ENCODE assay signal across 1 cellular context in the genomic region with DNA sequence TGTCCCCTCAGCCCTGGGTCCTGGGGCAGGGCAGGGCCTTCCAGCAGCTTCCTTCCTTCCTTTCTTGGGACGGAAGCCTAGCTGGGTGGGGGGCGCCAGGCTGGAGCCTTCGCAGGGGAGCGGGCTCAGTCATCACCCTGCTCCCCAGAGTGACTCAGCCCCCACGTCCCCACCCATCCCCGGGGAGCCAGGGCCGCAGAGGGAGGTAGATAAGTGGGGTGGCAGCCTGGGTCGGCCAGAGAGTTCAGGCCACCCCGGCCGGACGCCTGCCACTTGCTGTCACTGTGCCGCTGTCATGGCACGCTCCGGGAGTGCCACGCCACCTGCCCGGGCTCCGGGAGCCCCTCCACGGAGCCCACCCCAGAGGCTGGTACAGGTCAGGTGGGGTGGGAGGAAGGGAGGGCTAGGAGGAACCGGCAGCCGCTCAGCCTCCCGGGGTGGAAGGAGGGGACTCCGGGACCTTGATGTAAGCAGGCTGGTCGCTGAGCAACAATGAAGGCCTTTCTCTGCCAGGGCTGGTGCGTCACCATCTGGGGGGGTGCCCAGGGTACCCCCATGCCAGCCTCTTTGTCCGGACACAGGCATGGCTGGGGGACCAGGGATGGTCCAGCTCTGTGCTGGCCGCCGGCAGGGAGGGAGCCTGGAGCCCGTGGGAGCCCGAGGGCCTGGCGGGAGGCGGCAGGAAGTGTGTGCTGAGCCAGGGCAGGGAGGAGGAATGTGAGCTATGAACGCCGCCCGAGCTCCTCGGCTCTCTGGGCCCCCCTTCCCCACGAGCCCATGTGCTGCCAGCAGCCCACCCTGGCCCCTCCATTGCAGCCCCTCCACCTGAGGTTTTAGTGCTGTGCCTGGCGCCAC.
A peak's percentile ranks its signal among the peaks of the same experiment; 100 is the strongest.
TF ChIP-seq lines count a peak whose summit lies in the region.

No MANE protein-coding gene starts in this region.

TF ChIP-seq in endothelial cell of umbilical vein, 7 proteins besides CTCF, POLR2A, EP300 and RAD21:
- peak; percentile 41 for TF ChIP-seq POLR2AphosphoS5 (IDR thresholded peaks at IDR 0.05; ENCODE audit: insufficient read depth, low read depth, low read length)
- TF ChIP-seq JUN (IDR thresholded peaks at IDR 0.05; ENCODE audit: borderline replicate concordance, insufficient read depth, insufficient read length, low read depth), result no peak
- no peak for TF ChIP-seq EZH2 (IDR thresholded peaks at IDR 0.05; ENCODE audit: borderline replicate concordance, low read depth, low read length, severe bottlenecking)
- TF ChIP-seq MYC (IDR thresholded peaks at IDR 0.05; ENCODE audit: low read depth, low read length), result no peak
- TF ChIP-seq, protein P1, sequence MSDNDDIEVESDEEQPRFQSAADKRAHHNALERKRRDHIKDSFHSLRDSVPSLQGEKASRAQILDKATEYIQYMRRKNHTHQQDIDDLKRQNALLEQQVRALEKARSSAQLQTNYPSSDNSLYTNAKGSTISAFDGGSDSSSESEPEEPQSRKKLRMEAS (IDR thresholded peaks at IDR 0.05; ENCODE audit: insufficient read depth, insufficient read length), result no peak
- peak; percentile 27 for TF ChIP-seq FOS (IDR thresholded peaks at IDR 0.05; ENCODE audit: borderline replicate concordance, insufficient read depth, low read length)
- TF ChIP-seq GATA2 (IDR thresholded peaks at IDR 0.05; ENCODE audit: insufficient read depth, insufficient read length, low read depth, low read length), result no peak
